13 cellular contexts compared by ENCODE assay signal in the genomic region with DNA sequence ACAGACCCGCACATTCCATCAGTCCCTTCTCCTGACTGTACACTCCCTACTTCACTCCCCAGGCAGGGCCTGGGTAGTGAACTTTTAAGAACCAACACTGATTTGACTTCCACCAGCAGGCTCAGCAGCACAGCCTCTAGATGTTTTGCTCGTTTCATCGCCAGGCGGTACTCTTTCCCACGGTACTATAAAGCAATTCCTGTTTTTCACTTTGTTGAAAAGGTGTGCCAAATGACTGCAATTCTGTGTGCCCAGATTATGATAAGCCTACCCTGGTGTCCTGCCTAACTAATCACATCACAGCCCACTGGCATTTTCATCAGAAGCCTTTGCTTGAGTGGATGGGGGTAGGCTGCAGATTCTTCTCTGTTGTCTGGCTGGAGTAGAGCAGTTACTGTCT.
"Had no signal": no experiment of that assay in that cellular context is flagged by ENCODE, and none has a peak within 500 bp of the region (broad histone marks: within the 10 kb centered on the region; RNA-seq: fewer than 3 reads in every experiment).

No MANE protein-coding gene starts in this region.

- DNase-seq: activated CD4-positive, alpha-beta T cell treated with anti-CD3 and anti-CD28 coated beads, Interleukin-2, amount 50 U/mL, for 1 hour; activated CD8-positive, alpha-beta memory T cell treated with anti-CD3 and anti-CD28 coated beads for 24 hours; activated gamma-delta T cell treated with Interleukin-2 at 50 U/mL for 16 hours; dermis blood vessel endothelial cell; endodermal cell; hippocampal formation; stimulated activated CD4-positive, alpha-beta T cell treated with anti-CD3 and anti-CD28 coated beads, Interleukin-4, amount 100 ng/mL, for 4 hours; stimulated activated CD8-positive, alpha-beta memory T cell treated with anti-CD3 and anti-CD28 coated beads, Interleukin-4, amount 100 ng/mL, for 48 hours; stimulated activated naive CD4-positive, alpha-beta T cell treated with Interleukin-2 at 50 U/mL for 16 hours had no signal

- H3K27ac Mint-ChIP-seq: activated naive CD8-positive, alpha-beta T cell; endodermal cell; type B pancreatic cell had no signal

- H3K4me3 Mint-ChIP-seq: activated naive CD8-positive, alpha-beta T cell; endodermal cell; neural crest cell; type B pancreatic cell had no signal

- H3K36me3 Mint-ChIP-seq: activated naive CD8-positive, alpha-beta T cell had no signal

- H3K27me3 Mint-ChIP-seq: activated naive CD8-positive, alpha-beta T cell; type B pancreatic cell had no signal

- H3K9me3 Mint-ChIP-seq: endodermal cell, type B pancreatic cell had no signal

- ATAC-seq: activated CD4-positive, CD25-positive, alpha-beta regulatory T cell treated with anti-CD3 and anti-CD28 coated beads, Interleukin-2, amount 50 U/mL, for 24 hours had no signal
